ENCODE assay signal across 17 cellular contexts in genomic region chr12:124007356-124007755, GRCh38. TPM values are rescaled to one million over a fixed set of nuclear protein-coding genes. Genes with fewer than 3 reads are reported as not detected.
DNase-seq lines count a peak whose midpoint lies in the region; ATAC-seq and TF ChIP-seq lines count a peak whose summit lies in the region.
"Had no signal": no experiment of that assay in that cellular context is flagged by ENCODE, and none has a peak within 500 bp of the region (broad histone marks: within the 10 kb centered on the region; RNA-seq: fewer than 3 reads in every experiment).

No MANE protein-coding gene starts in this region.

- H3K27me3 ChIP-seq in endodermal cell (ENCODE audit: control insufficient read depth, insufficient read depth, low read length, poor library complexity, severe bottlenecking) (no peaks in the 10 kb centered on the region), neural progenitor cell (no peaks in the 10 kb centered on the region)
- H3K27me3 ChIP-seq: BE2C had no signal

- H3K4me1 Mint-ChIP-seq in Calu3 (ENCODE audit: low read depth, unreplicated experiment) (peaks cover 37% of the 10 kb centered on the region), T-helper 17 cell (peaks cover 36% of the 10 kb centered on the region), endodermal cell (peaks cover 10% of the 10 kb centered on the region), neural progenitor cell (peaks cover 35% of the 10 kb centered on the region)
- peaks cover 23% of the 10 kb centered on the region for H3K4me1 Mint-ChIP-seq in activated naive CD8-positive, alpha-beta T cell treated with anti-CD3 and anti-CD28 coated beads, Interleukin-2, amount 50 U/mL, for 24 hours

- H3K36me3 Mint-ChIP-seq in Calu3 (ENCODE audit: insufficient read depth, unreplicated experiment) (peaks cover 21% of the 10 kb centered on the region), T-helper 17 cell (ENCODE audit: low read depth) (peaks cover 8% of the 10 kb centered on the region), endodermal cell (ENCODE audit: low read depth) (peaks cover 35% of the 10 kb centered on the region), neural progenitor cell (peaks cover 12% of the 10 kb centered on the region)
- peaks cover 18% of the 10 kb centered on the region for H3K36me3 Mint-ChIP-seq in activated naive CD8-positive, alpha-beta T cell treated with anti-CD3 and anti-CD28 coated beads, Interleukin-2, amount 50 U/mL, for 24 hours (ENCODE audit: low read depth)

- peaks cover 87% of the 10 kb centered on the region for H4K20me1 ChIP-seq in neural progenitor cell (ENCODE audit: low read depth)

- intact Hi-C loops in Calu3 (cut with micrococcal nuclease; ENCODE audit: unreplicated experiment): no loop called here

- H3K9me3 ChIP-seq in T-helper 17 cell (ENCODE audit: control insufficient read depth, low read length, poor library complexity, severe bottlenecking): no peaks in the 10 kb centered on the region
- H3K9me3 ChIP-seq in endodermal cell (ENCODE audit: control insufficient read depth, low read length): no peaks in the 10 kb centered on the region
- H3K9me3 ChIP-seq in neural progenitor cell (ENCODE audit: low read depth): no peaks in the 10 kb centered on the region
- H3K9me3 ChIP-seq: BE2C had no signal

- H3K4me3 ChIP-seq in endodermal cell (ENCODE audit: low read length) (no peak overlapping the region), neural progenitor cell (no peak overlapping the region)

- H2AFZ ChIP-seq in neural progenitor cell (replicated peaks): no peak overlapping the region

- no peaks in the 10 kb centered on the region for H3K27me3 Mint-ChIP-seq in Calu3 (ENCODE audit: unreplicated experiment)
- no peaks in the 10 kb centered on the region for H3K27me3 Mint-ChIP-seq in T-helper 17 cell
- no peaks in the 10 kb centered on the region for H3K27me3 Mint-ChIP-seq in endodermal cell (ENCODE audit: insufficient read depth)
- H3K27me3 Mint-ChIP-seq in neural progenitor cell (ENCODE audit: insufficient read depth, low read depth): no peaks in the 10 kb centered on the region
- H3K27me3 Mint-ChIP-seq in activated naive CD8-positive, alpha-beta T cell treated with anti-CD3 and anti-CD28 coated beads, Interleukin-2, amount 50 U/mL, for 24 hours: no peaks in the 10 kb centered on the region

- H3K27ac Mint-ChIP-seq in Calu3 (ENCODE audit: unreplicated experiment): peak overlapping the region; percentile 16
- peak overlapping the region; percentile 87 for H3K27ac Mint-ChIP-seq in T-helper 17 cell
- H3K27ac Mint-ChIP-seq in endodermal cell: no peak overlapping the region
- peak overlapping the region; percentile 16 for H3K27ac Mint-ChIP-seq in neural progenitor cell
- H3K27ac Mint-ChIP-seq in activated naive CD8-positive, alpha-beta T cell treated with anti-CD3 and anti-CD28 coated beads, Interleukin-2, amount 50 U/mL, for 24 hours: no peak overlapping the region
- H3K27ac Mint-ChIP-seq: HFFc6 had no signal

- BruUV-seq in Calu3 (replicated peaks; lab: Mats Ljungman, UMichigan): no TSS peak

- H3K4me2 ChIP-seq in neural progenitor cell: peak overlapping the region; percentile 3

- H3K9me3 Mint-ChIP-seq in Calu3 (ENCODE audit: low read depth, unreplicated experiment): no peaks in the 10 kb centered on the region
- no peaks in the 10 kb centered on the region for H3K9me3 Mint-ChIP-seq in endodermal cell
- no peaks in the 10 kb centered on the region for H3K9me3 Mint-ChIP-seq in neural progenitor cell
- no peaks in the 10 kb centered on the region for H3K9me3 Mint-ChIP-seq in activated naive CD8-positive, alpha-beta T cell treated with anti-CD3 and anti-CD28 coated beads, Interleukin-2, amount 50 U/mL, for 24 hours
- H3K9me3 Mint-ChIP-seq: HFFc6 had no signal

- H3K4me1 ChIP-seq in endodermal cell (ENCODE audit: control insufficient read depth, insufficient read depth, low read length): peaks cover 4% of the 10 kb centered on the region
- peaks cover 29% of the 10 kb centered on the region for H3K4me1 ChIP-seq in neural progenitor cell
- H3K4me1 ChIP-seq: BE2C had no signal

- H3K4me3 Mint-ChIP-seq in Calu3 (ENCODE audit: low read depth, unreplicated experiment) (peak overlapping the region; percentile 39), T-helper 17 cell (no peak overlapping the region), endodermal cell (no peak overlapping the region), neural progenitor cell (no peak overlapping the region)
- no peak overlapping the region for H3K4me3 Mint-ChIP-seq in activated naive CD8-positive, alpha-beta T cell treated with anti-CD3 and anti-CD28 coated beads, Interleukin-2, amount 50 U/mL, for 24 hours
- H3K4me3 Mint-ChIP-seq: HFFc6 had no signal

- H3K27ac ChIP-seq in endodermal cell (ENCODE audit: low read depth, low read length): peak overlapping the region; percentile 50
- no peak overlapping the region for H3K27ac ChIP-seq in neural progenitor cell
- H3K27ac ChIP-seq: HL-60 had no signal

- CTCF ChIA-PET in Calu3 (lab: Charles Lee): interaction anchor here (1.8 kb wide), 1 partner anchor 24 kb away, joined by 7 read pairs; no protein-coding TSS in a partner anchor

- ATAC-seq in T-helper 17 cell: no peak
- no peak for ATAC-seq in activated naive CD8-positive, alpha-beta T cell treated with anti-CD3 and anti-CD28 coated beads, Interleukin-2, amount 50 U/mL, for 24 hours

- H3K79me2 ChIP-seq in neural progenitor cell (ENCODE audit: low read depth): peaks cover 46% of the 10 kb centered on the region

- H3F3A ChIP-seq in neural progenitor cell (ENCODE audit: low read depth): no peaks in the 10 kb centered on the region

- 83 to 93% methylated on average over 6 to 7 of the region's 7 CpGs for WGBS in endodermal cell (ENCODE audit: insufficient coverage in 1 of 2, insufficient read length in 1 of 2), 2 experiments

- TF ChIP-seq CTCF in Calu3 (IDR thresholded peaks at IDR 0.05; ENCODE audit: unreplicated experiment): no peak
- no peak for TF ChIP-seq CTCF in endodermal cell (conservative IDR thresholded peaks at IDR 0.05)
- TF ChIP-seq CTCF in neural progenitor cell (IDR thresholded peaks at IDR 0.05): no peak

- DNase-seq in Calu3 (no peak), T-helper 17 cell (no peak), endodermal cell (no peak), neural progenitor cell (ENCODE audit: low spot score) (peak; percentile 22), DMS79 (lab: John Stamatoyannopoulos, UW) (no peak), mesenteric fat pad (ENCODE audit: low spot score) (no peak)
- DNase-seq in activated naive CD8-positive, alpha-beta T cell treated with anti-CD3 and anti-CD28 coated beads, Interleukin-2, amount 50 U/mL, for 24 hours: no peak
- DNase-seq: BE2C; DMS 273 treated with DMSO at 0.1 percent for 48 hours; HFFc6; NCI-H1092 treated with DMSO at 0.1 percent for 48 hours; NCI-H1694; NCI-H2107; NCI-H345; NCI-H69; NK-92 treated with Interleukin-12 subunit alpha and Interleukin-12 subunit beta, amount 100 ng/mL, for 24 hours had no signal

- peaks cover 65% of the 10 kb centered on the region for H3K36me3 ChIP-seq in endodermal cell (ENCODE audit: control insufficient read depth, insufficient read depth, low read length)
- peaks cover 6% of the 10 kb centered on the region for H3K36me3 ChIP-seq in neural progenitor cell

- H3K9ac ChIP-seq in endodermal cell (ENCODE audit: extremely low read depth, low read length, poor library complexity, severe bottlenecking) (no peak overlapping the region), neural progenitor cell (no peak overlapping the region)

RNA-seq across cellular contexts. Expression of gene ZNF664, which starts 34.3 kb away (rescaled TPM):
- total RNA-seq in Calu3 (2022) (130 and 147 TPM in 2 replicates), T-helper 17 cell (10 to 100 TPM; 33.7 to 42.1 TPM), endodermal cell (100 to 1,000 TPM; 131 to 139 TPM), neural progenitor cell (ENCODE audit: low replicate concordance) (133 and 172 TPM in 2 replicates), mesenteric fat pad (85.0 TPM)
- polyA plus RNA-seq in endodermal cell (2013, experiment 1 of 2): 140 TPM
- 134 TPM for polyA plus RNA-seq in endodermal cell (2013, experiment 2 of 2)

RNA-seq across cellular contexts. Expression of gene CCDC92, which starts 34.7 kb away (rescaled TPM):
- total RNA-seq in Calu3 (2022): 31.8 and 35.0 TPM in 2 replicates
- 10 to 100 TPM; 30.1 to 46.4 TPM for total RNA-seq in T-helper 17 cell
- 10 to 100 TPM; 37.9 to 45.1 TPM for total RNA-seq in endodermal cell
- 29.7 TPM for polyA plus RNA-seq in endodermal cell (2013, experiment 1 of 2)
- 28.1 TPM for polyA plus RNA-seq in endodermal cell (2013, experiment 2 of 2)
- total RNA-seq in neural progenitor cell (ENCODE audit: low replicate concordance): 4.8 and 10.5 TPM in 2 replicates
- total RNA-seq in mesenteric fat pad: 68.7 TPM

Comparison
In these comparisons a context has a peak if more than half of its experiments do, and no peak if none do; other contexts are left out.
1. H3K27ac Mint-ChIP-seq: peak in Calu3 (single experiment), T-helper 17 cell (single experiment) and neural progenitor cell (single experiment); none in endodermal cell (single experiment) and activated naive CD8-positive, alpha-beta T cell treated with anti-CD3 and anti-CD28 coated beads, Interleukin-2, amount 50 U/mL, for 24 hours (single experiment).